15 cellular contexts compared by ENCODE assay signal in the genomic region with DNA sequence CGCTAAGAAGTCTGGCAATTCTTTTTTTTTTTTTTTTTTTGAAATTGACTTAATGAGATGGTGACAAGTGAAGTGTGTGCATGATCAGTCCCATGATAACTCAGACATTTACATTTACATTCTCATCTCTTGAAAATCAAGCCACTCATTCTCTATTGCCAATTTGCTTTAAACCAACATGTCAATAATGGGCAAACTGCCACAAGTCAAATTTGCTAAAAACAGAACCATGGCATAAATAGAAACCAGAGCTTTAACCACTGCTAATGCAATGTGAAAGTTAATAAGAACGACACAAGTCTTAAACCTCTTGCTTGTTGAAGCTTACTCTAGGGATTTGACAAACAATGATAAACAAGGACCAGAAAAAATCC. TPM values are rescaled to one million over a fixed set of nuclear protein-coding genes. Genes with fewer than 3 reads are reported as not detected.
A peak's percentile ranks its signal among the peaks of the same experiment; 100 is the strongest.
DNase-seq lines count a peak whose midpoint lies in the region; ATAC-seq, FAIRE-seq and TF ChIP-seq lines count a peak whose summit lies in the region.
"Had no signal": no experiment of that assay in that cellular context is flagged by ENCODE, and none has a peak within 500 bp of the region (broad histone marks: within the 10 kb centered on the region; RNA-seq: fewer than 3 reads in every experiment).

No MANE protein-coding gene starts in this region.

- H2AFZ ChIP-seq in GM12878 (ENCODE audit: control insufficient read depth, low read depth, low read length), result no peak overlapping the region

- no peaks in the 10 kb centered on the region for H4K20me1 ChIP-seq in GM12878 (ENCODE audit: control insufficient read depth, insufficient read depth)

- DNase-seq in GM12878 (ENCODE audit: low read depth, low spot score) (peak; percentile 77), CD14-positive monocyte (ENCODE audit: low spot score) (no peak), NCI-H1694 (lab: John Stamatoyannopoulos, UW) (no peak), hypothalamus (lab: John Stamatoyannopoulos, UW) (no peak)
- DNase-seq: activated CD4-positive, CD25-positive, alpha-beta regulatory T cell treated with anti-CD3 and anti-CD28 coated beads, Interleukin-2, amount 50 U/mL, for 72 hours; COR-L47; effector CD8-positive, alpha-beta T cell; gastrocnemius medialis; GOT3; NCI-H1436 had no signal

- H3K4me2 ChIP-seq in GM12878 (ENCODE audit: control insufficient read depth, insufficient read depth), result 0 out of 2 replicates have a peak overlapping the region, but pooled peaks have one; percentile 19

- TF ChIP-seq CTCF in GM12878 (IDR thresholded peaks at IDR 0.05 in 2 of 3, conservative IDR thresholded peaks at IDR 0.05 in 1 of 3; ENCODE audit: control insufficient read depth in 2 of 3, extremely low read depth in 1 of 3, insufficient read depth in 1 of 3, low read depth in 3 of 3, low read length in 3 of 3) (no peak), CD14-positive monocyte (IDR thresholded peaks at IDR 0.05) (no peak)

- no peaks in the 10 kb centered on the region; the same call in 2 of the 3 replicates for H3K9me3 ChIP-seq in GM12878 (replicated peaks; ENCODE audit: control insufficient read depth, insufficient read depth, low read length)
- H3K9me3 ChIP-seq: gastrocnemius medialis had no signal

- FAIRE-seq in GM12878 (lab: Jason Lieb, UNC), result peak; percentile 7
- FAIRE-seq: HTR-8/SVneo had no signal

- POLR2A ChIA-PET in GM12878 (lab: Charles Lee), result no interaction called here

- intact Hi-C loops in GM12878 (cut with micrococcal nuclease; ENCODE audit: unreplicated experiment) (no loop called here), CD14-positive monocyte (cut with micrococcal nuclease) (no loop called here)

- WGBS in GM12878 (ENCODE audit: insufficient coverage, insufficient replicate concordance, low lambda C conversion rate, missing lambda C conversion rate), result 0% methylated on average over 2 of the region's 2 CpGs

- no peak overlapping the region for H3K9ac ChIP-seq in GM12878 (ENCODE audit: control insufficient read depth, insufficient read depth, low read length)

- no peaks in the 10 kb centered on the region for H3K27me3 ChIP-seq in GM12878 (replicated peaks in 1 of 2; ENCODE audit: control insufficient read depth in 2 of 2, insufficient read depth in 2 of 2, low read length in 1 of 2)
- H3K27me3 ChIP-seq: gastrocnemius medialis had no signal

- peaks cover 0 to 6% (median 0%) of the 10 kb centered on the region in 7 donors for H3K9me3 Mint-ChIP-seq in CD14-positive monocyte
- H3K9me3 Mint-ChIP-seq: nephron had no signal

- H3K27ac Mint-ChIP-seq in CD14-positive monocyte, result no peak overlapping the region
- H3K27ac Mint-ChIP-seq: nephron had no signal

- SMC1A ChIA-PET in GM12878 (lab: Charles Lee; ENCODE audit: uncharacterized antibody, unreplicated experiment), result interaction anchor here (1.1 to 1.4 kb wide), 4 partner anchors 11 to 96 kb away, joined by 3 to 5 read pairs (median 3); no protein-coding TSS in a partner anchor

- TF ChIP-seq POLR2A in GM12878 (IDR thresholded peaks at IDR 0.05; ENCODE audit: low read depth, low read length), result no peak

- H3K79me2 ChIP-seq in GM12878 (ENCODE audit: control insufficient read depth, insufficient read depth, low read length), result no peaks in the 10 kb centered on the region

- RAD21 ChIA-PET in GM12878 (lab: Charles Lee; ENCODE audit: unreplicated experiment), result no interaction called here

- no peaks in the 10 kb centered on the region for H3K4me1 Mint-ChIP-seq in CD14-positive monocyte
- H3K4me1 Mint-ChIP-seq: nephron had no signal

- H3K36me3 Mint-ChIP-seq in CD14-positive monocyte, result no peaks in the 10 kb centered on the region

- H3K4me3 ChIP-seq in GM12878, result no peak overlapping the region
- H3K4me3 ChIP-seq: gastrocnemius medialis had no signal

- H3K27ac ChIP-seq in GM12878 (ENCODE audit: control insufficient read depth, insufficient read depth), result no peak overlapping the region
- H3K27ac ChIP-seq: gastrocnemius medialis had no signal

- peaks cover 0 to 5% (median 1%) of the 10 kb centered on the region in 3 donors for H3K27me3 Mint-ChIP-seq in CD14-positive monocyte (ENCODE audit: low read depth in 3 of 3)

- 0 out of 4 replicates have a peak, but pooled peaks of 1 of the 2 experiments have one; percentile 27 for TF ChIP-seq EP300 in GM12878 (IDR thresholded peaks at IDR 0.05; ENCODE audit: borderline replicate concordance in 1 of 2, control insufficient read depth in 1 of 2, low read depth in 2 of 2, low read length in 2 of 2)

- H3K4me3 Mint-ChIP-seq in CD14-positive monocyte, result no peak overlapping the region
- H3K4me3 Mint-ChIP-seq: nephron had no signal

- no peak for TF ChIP-seq RAD21 in GM12878 (IDR thresholded peaks at IDR 0.05; ENCODE audit: insufficient read depth, low read depth, low read length)

- no peaks in the 10 kb centered on the region for H3K4me1 ChIP-seq in GM12878 (ENCODE audit: control insufficient read depth, insufficient read depth, low read length)
- H3K4me1 ChIP-seq: gastrocnemius medialis had no signal

- ATAC-seq in GM18870 (IDR thresholded peaks at IDR 0.05; ENCODE audit: unreplicated experiment), result peak; percentile 67
- ATAC-seq in GM21526 (IDR thresholded peaks at IDR 0.05; ENCODE audit: low FRiP score, unreplicated experiment), result peak; percentile 54
- ATAC-seq in HG03097 (IDR thresholded peaks at IDR 0.05; ENCODE audit: low FRiP score, unreplicated experiment), result peak; percentile 60
- peak; percentile 78 for ATAC-seq in GM12878
- ATAC-seq: gastrocnemius medialis had no signal

- BruUV-seq in GM12878 (replicated peaks; lab: Mats Ljungman, UMichigan), result no TSS peak

- no peaks in the 10 kb centered on the region for H3K36me3 ChIP-seq in GM12878 (ENCODE audit: control insufficient read depth in 2 of 2, insufficient read depth in 2 of 2, low read length in 1 of 2)
- H3K36me3 ChIP-seq: gastrocnemius medialis had no signal

- in situ Hi-C loops in GM12878 (cut with MboI), result no loop called here

- CTCF ChIA-PET in GM12878 (lab: Yijun Ruan, JAX), result interaction anchor here (0.7 to 1.8 kb wide), 2 partner anchors 19 to 1361 kb away, joined by 4 to 5 read pairs; no protein-coding TSS in a partner anchor

TF ChIP-seq in GM12878, 131 proteins besides CTCF, POLR2A, EP300 and RAD21 (continues in another document):
- TF ChIP-seq ATF3 (IDR thresholded peaks at IDR 0.05; ENCODE audit: borderline replicate concordance, extremely low read depth, low read depth, low read length) (no peak), BCLAF1 (IDR thresholded peaks at IDR 0.05) (no peak), ATF7 (IDR thresholded peaks at IDR 0.05; ENCODE audit: low read depth) (0 out of 2 replicates have a peak, but pooled peaks have one; percentile 26), SMC3 (IDR thresholded peaks at IDR 0.05; ENCODE audit: borderline replicate concordance, low read length) (no peak), SRF (IDR thresholded peaks at IDR 0.05; ENCODE audit: low read depth in 2 of 2, low read length in 2 of 2) (0 out of 4 replicates have a peak, but pooled peaks of 1 of the 2 experiments have one; percentile 8), SP1 (IDR thresholded peaks at IDR 0.05; ENCODE audit: low read depth, low read length) (no peak), SPI1 (IDR thresholded peaks at IDR 0.05; ENCODE audit: borderline replicate concordance, insufficient read depth, low read depth, low read length) (no peak), ZNF207 (IDR thresholded peaks at IDR 0.05; ENCODE audit: borderline replicate concordance) (no peak), ZNF384 (IDR thresholded peaks at IDR 0.05; ENCODE audit: borderline replicate concordance, low read depth, low read length) (peak; percentile 39; the same call in 1 of the 2 replicates)

RNA-seq across cellular contexts. Expression of gene COL8A1, which starts 12.0 kb away (rescaled TPM):
- 0.15 TPM in 1 of 2 replicates, not detected in the other for total RNA-seq in GM12878 (2013; cell fraction: nucleolus; rRNA removed)
- 0.11 and 0.73 TPM in 2 replicates for total RNA-seq in GM12878 (2014; rRNA removed)
- total RNA-seq in GM12878 (2014; rRNA removed; fragmentation: Illumina TruSeq; extraction: Trizol), result 0.14 TPM in 1 of 2 replicates, not detected in the other
- 0.10 and 0.13 TPM in 2 replicates for total RNA-seq in GM12878 (2021)
- not detected for polyA plus RNA-seq in GM12878 (2011; ENCODE audit: low read depth)
- not detected in 2 replicates for polyA plus RNA-seq in GM12878 (2011; rRNA removed)
- polyA plus RNA-seq in GM12878 (2011; cell fraction: cytosol; rRNA removed), result 0.01 and 0.03 TPM in 2 replicates
- 0.03 TPM in 1 of 2 replicates, not detected in the other for polyA plus RNA-seq in GM12878 (2011; cell fraction: nucleus; rRNA removed)
- not detected in 2 replicates for polyA plus RNA-seq in GM12878 (2012)
- 0.05 and 0.09 TPM in 2 replicates for polyA plus RNA-seq in GM12878 (2014; fragmentation: Illumina TruSeq; extraction: Trizol)
- not detected for polyA plus RNA-seq in GM12878 (2014; fragmentation: Nextera tagmentation; extraction: Ambion mirVana)
- 0.01 TPM in 1 of 2 replicates, not detected in the other for polyA plus RNA-seq in GM12878 (2014; rRNA removed)
- under 1 TPM; 0.04 to 0.19 TPM for polyA plus RNA-seq in GM12878 (2016; fragmentation: Nextera tagmentation; extraction: Ambion mirVana)
- 0.05 TPM in 1 of 2 replicates, not detected in the other for polyA minus RNA-seq in GM12878 (2011; rRNA and poly(A)+ RNA removed)
- polyA minus RNA-seq in GM12878 (2011; cell fraction: cytosol; rRNA and poly(A)+ RNA removed), result not detected in 2 replicates
- 0.19 and 0.24 TPM in 2 replicates for polyA minus RNA-seq in GM12878 (2011; cell fraction: nucleus; rRNA and poly(A)+ RNA removed)
- not detected for polyA plus RNA-seq in CD14-positive monocyte
